ENCODE assay signal across 9 cellular contexts in the genomic region with DNA sequence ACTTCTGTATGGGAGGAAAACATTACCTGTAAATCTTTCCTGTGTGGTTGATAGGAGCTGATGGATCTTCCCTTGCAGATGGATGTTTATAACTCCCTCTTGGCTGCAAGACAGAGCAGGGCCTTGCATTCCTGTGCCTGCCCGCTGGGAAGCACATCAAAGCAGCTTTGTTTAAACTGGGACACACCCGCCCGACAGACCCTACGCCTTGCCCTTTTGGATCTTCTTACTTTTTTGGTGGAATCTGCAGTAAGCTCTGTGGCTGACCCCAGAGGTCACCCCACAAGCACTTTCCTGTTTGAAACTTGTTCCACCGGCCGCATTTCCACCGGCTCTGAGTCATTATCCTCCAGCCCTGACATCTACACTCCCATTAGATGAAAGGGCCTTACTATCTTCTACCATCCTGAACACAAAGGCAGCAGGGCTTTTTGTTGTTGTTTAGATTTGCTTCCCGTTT.
DNase-seq lines count a peak whose midpoint lies in the region; ATAC-seq and TF ChIP-seq lines count a peak whose summit lies in the region.
"Had no signal": no experiment of that assay in that cellular context is flagged by ENCODE, and none has a peak within 500 bp of the region (broad histone marks: within the 10 kb centered on the region; RNA-seq: fewer than 3 reads in every experiment).

No MANE protein-coding gene starts in this region.

- CTCF ChIA-PET in A673 (lab: Charles Lee) = no interaction called here

- ATAC-seq in HG03432 (IDR thresholded peaks at IDR 0.05; ENCODE audit: unreplicated experiment) (no peak), GM18858 (IDR thresholded peaks at IDR 0.05; ENCODE audit: unreplicated experiment) (no peak)
- ATAC-seq in activated CD4-positive, CD25-positive, alpha-beta regulatory T cell treated with anti-CD3 and anti-CD28 coated beads, Interleukin-2, amount 50 U/mL, for 24 hours = no peak

- no peaks in the 10 kb centered on the region for H3K9me3 ChIP-seq in A673 (ENCODE audit: low read depth, low read length, poor library complexity, severe bottlenecking)

- intact Hi-C loops in A673 (cut with micrococcal nuclease; ENCODE audit: unreplicated experiment) = no loop called here

- H3K4me3 Mint-ChIP-seq in mesothelial cell of epicardium = no peak overlapping the region

- H3K27ac ChIP-seq in A673 (ENCODE audit: low read depth, low read length, poor library complexity, severe bottlenecking) = no peak overlapping the region
- H3K27ac ChIP-seq: VCaP had no signal

- no peaks in the 10 kb centered on the region for H3K36me3 ChIP-seq in A673 (ENCODE audit: insufficient read depth, low read length, poor library complexity, severe bottlenecking)

- DNase-seq in Daoy (ENCODE audit: low read depth) (peak; percentile 16), RPMI8226 (peak; percentile 51), cardiac fibroblast (ENCODE audit: low read depth in 2 of 2) (peak; percentile 45 to 66), mesothelial cell of epicardium (ENCODE audit: low spot score in 2 of 2, unreplicated experiment in 2 of 2) (peak in 1 of 2 experiments; percentile 61), A673 (ENCODE audit: low spot score) (no peak)

- no peaks in the 10 kb centered on the region for H3K4me1 ChIP-seq in A673 (ENCODE audit: insufficient read depth, low read length, poor library complexity, severe bottlenecking)

- no peaks in the 10 kb centered on the region for H3K9me3 Mint-ChIP-seq in mesothelial cell of epicardium

- TF ChIP-seq CTCF in cardiac fibroblast (IDR thresholded peaks at IDR 0.05; ENCODE audit: low read depth, low read length) (no peak), mesothelial cell of epicardium (IDR thresholded peaks at IDR 0.05; ENCODE audit: unreplicated experiment) (no peak), A673 (conservative IDR thresholded peaks at IDR 0.05; ENCODE audit: low read depth, low read length) (no peak)

- H3K27me3 Mint-ChIP-seq in mesothelial cell of epicardium (ENCODE audit: low read depth) = no peaks in the 10 kb centered on the region

- peak overlapping the region; percentile 98 for H3K27ac Mint-ChIP-seq in mesothelial cell of epicardium

- BruUV-seq in A673 (replicated peaks; lab: Mats Ljungman, UMichigan) = no TSS peak

- POLR2A ChIA-PET in A673 (lab: Charles Lee; ENCODE audit: low non-redundant PET) = no interaction called here

- peaks cover 56% of the 10 kb centered on the region for H3K4me1 Mint-ChIP-seq in mesothelial cell of epicardium

- no peak overlapping the region for H3K4me3 ChIP-seq in cardiac fibroblast (replicated peaks in 1 of 2; ENCODE audit: low read depth in 2 of 2, low read length in 2 of 2)
- no peak overlapping the region for H3K4me3 ChIP-seq in A673 (ENCODE audit: low read depth, low read length, poor library complexity, severe bottlenecking)

- no peaks in the 10 kb centered on the region for H3K27me3 ChIP-seq in A673 (replicated peaks; ENCODE audit: insufficient read depth, low read depth, low read length, poor library complexity)

- no peaks in the 10 kb centered on the region for H3K36me3 Mint-ChIP-seq in mesothelial cell of epicardium
